1 cellular context compared by ENCODE assay signal in genomic region chr18:61333271-61333745, GRCh38.
TF ChIP-seq lines count a peak whose summit lies in the region.

TSS of gene CDH20 (plus strand) at chr18:61333430.

TF ChIP-seq in SK-N-SH, 30 proteins besides CTCF, POLR2A, EP300 and RAD21 (continued from another document):
- no peak for TF ChIP-seq ZBTB33 (IDR thresholded peaks at IDR 0.05; ENCODE audit: borderline replicate concordance, low read depth)
- TF ChIP-seq, protein P1, sequence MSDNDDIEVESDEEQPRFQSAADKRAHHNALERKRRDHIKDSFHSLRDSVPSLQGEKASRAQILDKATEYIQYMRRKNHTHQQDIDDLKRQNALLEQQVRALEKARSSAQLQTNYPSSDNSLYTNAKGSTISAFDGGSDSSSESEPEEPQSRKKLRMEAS (IDR thresholded peaks at IDR 0.05; ENCODE audit: low read depth) = no peak
- no peak for TF ChIP-seq FOSL2 (IDR thresholded peaks at IDR 0.05; ENCODE audit: borderline replicate concordance, low read depth)
